2 cellular contexts compared by ENCODE assay signal in genomic region chr2:66412874-66413273, GRCh38.
TF ChIP-seq lines count a peak whose summit lies in the region.

No MANE protein-coding gene starts in this region.

TF ChIP-seq in HepG2, 621 proteins besides CTCF, POLR2A, EP300 and RAD21:
- TF ChIP-seq ZNF644 (CRISPR knock-in tag; IDR thresholded peaks at IDR 0.05; ENCODE audit: low read depth): no peak
- TF ChIP-seq, protein P1, sequence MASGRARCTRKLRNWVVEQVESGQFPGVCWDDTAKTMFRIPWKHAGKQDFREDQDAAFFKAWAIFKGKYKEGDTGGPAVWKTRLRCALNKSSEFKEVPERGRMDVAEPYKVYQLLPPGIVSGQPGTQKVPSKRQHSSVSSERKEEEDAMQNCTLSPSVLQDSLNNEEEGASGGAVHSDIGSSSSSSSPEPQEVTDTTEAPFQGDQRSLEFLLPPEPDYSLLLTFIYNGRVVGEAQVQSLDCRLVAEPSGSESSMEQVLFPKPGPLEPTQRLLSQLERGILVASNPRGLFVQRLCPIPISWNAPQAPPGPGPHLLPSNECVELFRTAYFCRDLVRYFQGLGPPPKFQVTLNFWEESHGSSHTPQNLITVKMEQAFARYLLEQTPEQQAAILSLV (CRISPR knock-in tag; IDR thresholded peaks at IDR 0.05; ENCODE audit: borderline replicate concordance): no peak
- TF ChIP-seq NFE2L2 (IDR thresholded peaks at IDR 0.05; ENCODE audit: low read length): peak; percentile 52; the same call in 1 of the 2 replicates

TF ChIP-seq in IMR-90, 13 proteins besides CTCF, POLR2A, EP300 and RAD21:
- TF ChIP-seq NFE2L2 (IDR thresholded peaks at IDR 0.05; ENCODE audit: low read depth, low read length): 0 out of 2 replicates have a peak, but pooled peaks have one; percentile 40
- no peak for TF ChIP-seq RFX5 (IDR thresholded peaks at IDR 0.05; ENCODE audit: low read depth, low read length)
